Comparison of ENCODE assay signal across 29 cellular contexts in genomic region chr19:18830488-18830887, GRCh38. TPM values are rescaled to one million over a fixed set of nuclear protein-coding genes. Genes with fewer than 3 reads are reported as not detected.
DNase-seq lines count a peak whose midpoint lies in the region; TF ChIP-seq lines count a peak whose summit lies in the region.
"Had no signal": no experiment of that assay in that cellular context is flagged by ENCODE, and none has a peak within 500 bp of the region (broad histone marks: within the 10 kb centered on the region; RNA-seq: fewer than 3 reads in every experiment).

No MANE protein-coding gene starts in this region.

- POLR2A ChIA-PET in activated CD4-positive, alpha-beta memory T cell treated with anti-CD3 and anti-CD28 coated beads, Interleukin-2, amount 10 ng/mL, durations not matched to agents 7 days and 5 days (lab: Charles Lee) = interaction anchor here (1.5 to 2.9 kb wide), 3 partner anchors 12 to 185 kb away, joined by 4 to 44 read pairs (median 4); partner anchors contain the start of genes COPE and DDX49
- POLR2A ChIA-PET in activated CD4-positive, alpha-beta memory T cell treated with anti-CD3 and anti-CD28 coated beads for 36 hours (lab: Charles Lee) = interaction anchor here (3.5 kb wide), 1 partner anchor 15 kb away, joined by 53 read pairs; no protein-coding TSS in a partner anchor
- POLR2A ChIA-PET in CD4-positive, alpha-beta memory T cell (lab: Charles Lee; ENCODE audit: partially characterized antibody) = interaction anchor here (1.8 to 2.8 kb wide), 2 partner anchors 131 to 390 kb away, joined by 7 to 8 read pairs; no protein-coding TSS in a partner anchor

- no peaks in the 10 kb centered on the region for H3K9me3 ChIP-seq in CD4-positive, alpha-beta memory T cell (ENCODE audit: control insufficient read depth in 1 of 2, low read length in 2 of 2)
- H3K9me3 ChIP-seq: lower lobe of right lung, thyroid gland had no signal

- H3K27ac Mint-ChIP-seq in activated CD4-positive, alpha-beta memory T cell treated with anti-CD3 and anti-CD28 coated beads, Interleukin-2, amount 10 ng/mL, durations not matched to agents 7 days and 5 days = no peak overlapping the region
- no peak overlapping the region for H3K27ac Mint-ChIP-seq in activated CD4-positive, alpha-beta memory T cell treated with anti-CD3 and anti-CD28 coated beads for 36 hours
- peak overlapping the region in 2 of 7 donors; percentile 17 to 68 for H3K27ac Mint-ChIP-seq in CD4-positive, alpha-beta memory T cell
- no peak overlapping the region for H3K27ac Mint-ChIP-seq in activated T-helper 1 cell treated with anti-CD3 and anti-CD28 coated beads, Interleukin-12 subunit alpha, Interleukin-12 subunit beta, Interleukin-2, Interleukin-4 antibody, amounts not matched to agents 30 ng/mL and 10 ng/mL and 1 ng/mL, durations not matched to agents 14 hours and 24 hours and 36 hours
- no peak overlapping the region for H3K27ac Mint-ChIP-seq in nephron

- H3K36me3 Mint-ChIP-seq in activated CD4-positive, alpha-beta memory T cell treated with anti-CD3 and anti-CD28 coated beads, Interleukin-2, amount 10 ng/mL, durations not matched to agents 7 days and 5 days (ENCODE audit: low read depth) = peaks cover 29% of the 10 kb centered on the region
- peaks cover 20% of the 10 kb centered on the region for H3K36me3 Mint-ChIP-seq in activated CD4-positive, alpha-beta memory T cell treated with anti-CD3 and anti-CD28 coated beads for 36 hours
- H3K36me3 Mint-ChIP-seq in CD4-positive, alpha-beta memory T cell = peaks cover 21 to 24% of the 10 kb centered on the region in 2 donors
- H3K36me3 Mint-ChIP-seq in activated T-helper 1 cell treated with anti-CD3 and anti-CD28 coated beads, Interleukin-12 subunit alpha, Interleukin-12 subunit beta, Interleukin-2, Interleukin-4 antibody, amounts not matched to agents 30 ng/mL and 10 ng/mL and 1 ng/mL, durations not matched to agents 14 hours and 24 hours and 36 hours (ENCODE audit: low read depth) = peaks cover 27% of the 10 kb centered on the region
- peaks cover 19% of the 10 kb centered on the region for H3K36me3 Mint-ChIP-seq in nephron (ENCODE audit: low read depth)

- peak overlapping the region; percentile 17 for H3K4me3 Mint-ChIP-seq in activated CD4-positive, alpha-beta memory T cell treated with anti-CD3 and anti-CD28 coated beads, Interleukin-2, amount 10 ng/mL, durations not matched to agents 7 days and 5 days
- H3K4me3 Mint-ChIP-seq in activated CD4-positive, alpha-beta memory T cell treated with anti-CD3 and anti-CD28 coated beads for 36 hours = no peak overlapping the region
- H3K4me3 Mint-ChIP-seq in CD4-positive, alpha-beta memory T cell = peak overlapping the region in 7 of 8 donors; percentile 29 to 80 (median 64)
- H3K4me3 Mint-ChIP-seq in activated T-helper 1 cell treated with anti-CD3 and anti-CD28 coated beads, Interleukin-12 subunit alpha, Interleukin-12 subunit beta, Interleukin-2, Interleukin-4 antibody, amounts not matched to agents 30 ng/mL and 10 ng/mL and 1 ng/mL, durations not matched to agents 14 hours and 24 hours and 36 hours = peak overlapping the region; percentile 78
- H3K4me3 Mint-ChIP-seq in nephron = peak overlapping the region; percentile 65 to 77 (median 74)

- no peak for TF ChIP-seq CTCF in nephron (IDR thresholded peaks at IDR 0.05; ENCODE audit: unreplicated experiment in 3 of 3)

- no peaks in the 10 kb centered on the region for H3K9me3 Mint-ChIP-seq in activated CD4-positive, alpha-beta memory T cell treated with anti-CD3 and anti-CD28 coated beads, Interleukin-2, amount 10 ng/mL, durations not matched to agents 7 days and 5 days
- H3K9me3 Mint-ChIP-seq in activated CD4-positive, alpha-beta memory T cell treated with anti-CD3 and anti-CD28 coated beads for 36 hours = peaks cover 4% of the 10 kb centered on the region
- H3K9me3 Mint-ChIP-seq in CD4-positive, alpha-beta memory T cell = peaks cover 0 to 12% (median 4%) of the 10 kb centered on the region in 8 donors
- peaks cover 5% of the 10 kb centered on the region for H3K9me3 Mint-ChIP-seq in activated T-helper 1 cell treated with anti-CD3 and anti-CD28 coated beads, Interleukin-12 subunit alpha, Interleukin-12 subunit beta, Interleukin-2, Interleukin-4 antibody, amounts not matched to agents 30 ng/mL and 10 ng/mL and 1 ng/mL, durations not matched to agents 14 hours and 24 hours and 36 hours
- H3K9me3 Mint-ChIP-seq in nephron = peaks cover 9% of the 10 kb centered on the region

- DNase-seq in activated CD4-positive, alpha-beta memory T cell treated with anti-CD3 and anti-CD28 coated beads, Interleukin-2, amount 10 ng/mL, durations not matched to agents 7 days and 5 days = no peak
- DNase-seq in activated CD4-positive, alpha-beta memory T cell treated with anti-CD3 and anti-CD28 coated beads for 36 hours = no peak
- DNase-seq in CD4-positive, alpha-beta memory T cell = no peak
- DNase-seq in activated T-helper 1 cell treated with anti-CD3 and anti-CD28 coated beads, Interleukin-12 subunit alpha, Interleukin-12 subunit beta, Interleukin-2, Interleukin-4 antibody, amounts not matched to agents 30 ng/mL and 10 ng/mL and 1 ng/mL, durations not matched to agents 14 hours and 24 hours and 36 hours (ENCODE audit: low spot score) = no peak
- no peak for DNase-seq in superior temporal gyrus (ENCODE audit: extremely low spot score)
- DNase-seq in NCI-H2029 treated with DMSO at 0.1 percent for 48 hours (lab: John Stamatoyannopoulos, UW) = no peak
- DNase-seq in NCI-H146 treated with DMSO at 0.1 percent for 48 hours (lab: John Stamatoyannopoulos, UW; ENCODE audit: unreplicated experiment) = no peak
- DNase-seq: activated gamma-delta T cell treated with Interleukin-2 at 50 U/mL for 16 hours; amniotic stem cell; DMS79 treated with DMSO at 0.1 percent for 48 hours; effector CD4-positive, alpha-beta T cell; erythroblast; GF-D8; H7; IMR-90; lower lobe of right lung; NCI-H1092; NCI-H187 treated with DMSO at 0.1 percent for 48 hours; NCI-H526; NK-92 treated with Interleukin-12 subunit alpha and Interleukin-12 subunit beta, amount 100 ng/mL, for 24 hours; stimulated activated naive CD8-positive, alpha-beta T cell treated with anti-CD3 and anti-CD28 coated beads, Interleukin-15, amount 100 ng/mL, for 72 hours; T1000; thyroid gland; WERI-Rb-1 had no signal

- H3K4me3 ChIP-seq in CD4-positive, alpha-beta memory T cell (ENCODE audit: low read length in 2 of 2) = no peak overlapping the region

- no peaks in the 10 kb centered on the region for H3K27me3 ChIP-seq in CD4-positive, alpha-beta memory T cell (ENCODE audit: insufficient read depth, low read length)
- H3K27me3 ChIP-seq: heart left ventricle, thyroid gland had no signal

- intact Hi-C loops in activated CD4-positive, alpha-beta memory T cell treated with anti-CD3 and anti-CD28 coated beads for 36 hours (cut with micrococcal nuclease) = loop anchor here (5.0 kb wide), 4 partner anchors 87 to 243 kb away; partner anchors contain the start of genes COPE, CRTC1, DDX49 and KLHL26
- intact Hi-C loops in CD4-positive, alpha-beta memory T cell (cut with micrococcal nuclease) = no loop called here
- intact Hi-C loops in activated T-helper 1 cell treated with anti-CD3 and anti-CD28 coated beads, Interleukin-12 subunit alpha, Interleukin-12 subunit beta, Interleukin-2, Interleukin-4 antibody, amounts not matched to agents 30 ng/mL and 10 ng/mL and 1 ng/mL, durations not matched to agents 14 hours and 24 hours and 36 hours (cut with micrococcal nuclease) = loop anchor here (5.0 kb wide), 5 partner anchors 43 to 273 kb away; partner anchors contain the start of genes ARMC6, KXD1, REX1BD and SUGP2

- H3K27ac ChIP-seq in CD4-positive, alpha-beta memory T cell (ENCODE audit: low read depth, low read length) = no peak overlapping the region
- H3K27ac ChIP-seq: heart left ventricle, lower lobe of right lung, PC-9, thyroid gland, WERI-Rb-1 had no signal

- H3K4me1 ChIP-seq in CD4-positive, alpha-beta memory T cell (ENCODE audit: insufficient read depth, low read length) = peaks cover 25% of the 10 kb centered on the region

- H3K36me3 ChIP-seq in CD4-positive, alpha-beta memory T cell (ENCODE audit: insufficient read depth, low read length) = peaks cover 11% of the 10 kb centered on the region
- H3K36me3 ChIP-seq: thyroid gland had no signal

- H3K4me1 Mint-ChIP-seq in activated CD4-positive, alpha-beta memory T cell treated with anti-CD3 and anti-CD28 coated beads, Interleukin-2, amount 10 ng/mL, durations not matched to agents 7 days and 5 days = peaks cover 30% of the 10 kb centered on the region
- peaks cover 20% of the 10 kb centered on the region for H3K4me1 Mint-ChIP-seq in activated CD4-positive, alpha-beta memory T cell treated with anti-CD3 and anti-CD28 coated beads for 36 hours (ENCODE audit: low read depth)
- peaks cover 19 to 35% (median 25%) of the 10 kb centered on the region in 4 donors for H3K4me1 Mint-ChIP-seq in CD4-positive, alpha-beta memory T cell
- H3K4me1 Mint-ChIP-seq in activated T-helper 1 cell treated with anti-CD3 and anti-CD28 coated beads, Interleukin-12 subunit alpha, Interleukin-12 subunit beta, Interleukin-2, Interleukin-4 antibody, amounts not matched to agents 30 ng/mL and 10 ng/mL and 1 ng/mL, durations not matched to agents 14 hours and 24 hours and 36 hours (ENCODE audit: low read depth) = peaks cover 26% of the 10 kb centered on the region
- H3K4me1 Mint-ChIP-seq in nephron = peaks cover 25% of the 10 kb centered on the region

- H3K27me3 Mint-ChIP-seq in activated CD4-positive, alpha-beta memory T cell treated with anti-CD3 and anti-CD28 coated beads, Interleukin-2, amount 10 ng/mL, durations not matched to agents 7 days and 5 days = peaks cover 9% of the 10 kb centered on the region
- H3K27me3 Mint-ChIP-seq in activated CD4-positive, alpha-beta memory T cell treated with anti-CD3 and anti-CD28 coated beads for 36 hours = no peaks in the 10 kb centered on the region
- peaks cover 2 to 5% of the 10 kb centered on the region in 2 donors for H3K27me3 Mint-ChIP-seq in CD4-positive, alpha-beta memory T cell
- peaks cover 20% of the 10 kb centered on the region for H3K27me3 Mint-ChIP-seq in activated T-helper 1 cell treated with anti-CD3 and anti-CD28 coated beads, Interleukin-12 subunit alpha, Interleukin-12 subunit beta, Interleukin-2, Interleukin-4 antibody, amounts not matched to agents 30 ng/mL and 10 ng/mL and 1 ng/mL, durations not matched to agents 14 hours and 24 hours and 36 hours (ENCODE audit: insufficient read depth)
- peaks cover 5% of the 10 kb centered on the region for H3K27me3 Mint-ChIP-seq in nephron (ENCODE audit: low read depth)

- CTCF ChIA-PET in activated CD4-positive, alpha-beta memory T cell treated with anti-CD3 and anti-CD28 coated beads, Interleukin-2, amount 10 ng/mL, durations not matched to agents 7 days and 5 days (lab: Charles Lee) = interaction anchor here (0.8 to 1.6 kb wide), 3 partner anchors 16 to 35 kb away, joined by 3 to 4 read pairs (median 3); no protein-coding TSS in a partner anchor
- CTCF ChIA-PET in activated CD4-positive, alpha-beta memory T cell treated with anti-CD3 and anti-CD28 coated beads for 36 hours (lab: Charles Lee) = interaction anchor here (1.8 to 14.0 kb wide), 3 partner anchors 15 to 242 kb away, joined by 5 to 135 read pairs (median 5); partner anchors contain the start of gene REX1BD
- CTCF ChIA-PET in CD4-positive, alpha-beta memory T cell (lab: Charles Lee; ENCODE audit: partially characterized antibody) = interaction anchor here (0.8 to 2.2 kb wide), 3 partner anchors 17 to 242 kb away, joined by 3 to 11 read pairs (median 8); partner anchors contain the start of gene REX1BD

RNA-seq across cellular contexts. Expression of gene UPF1, which starts 1.3 kb away (rescaled TPM):
- 10 to 100 TPM; 74.4 to 74.6 TPM for total RNA-seq in activated CD4-positive, alpha-beta memory T cell treated with anti-CD3 and anti-CD28 coated beads, Interleukin-2, amount 10 ng/mL, durations not matched to agents 7 days and 5 days
- 10 to 100 TPM; 71.7 to 77.2 TPM for total RNA-seq in activated CD4-positive, alpha-beta memory T cell treated with anti-CD3 and anti-CD28 coated beads for 36 hours
- total RNA-seq in CD4-positive, alpha-beta memory T cell = 100 to 1,000 TPM; 127 to 130 TPM
- 10 to 100 TPM in 1 of 2 donors, 1 to 10 TPM in 1; 2.6 to 21.9 TPM for polyA plus RNA-seq in CD4-positive, alpha-beta memory T cell
- 102 and 113 TPM in 2 replicates for total RNA-seq in activated T-helper 1 cell treated with anti-CD3 and anti-CD28 coated beads, Interleukin-12 subunit alpha, Interleukin-12 subunit beta, Interleukin-2, Interleukin-4 antibody, amounts not matched to agents 30 ng/mL and 10 ng/mL and 1 ng/mL, durations not matched to agents 14 hours and 24 hours and 36 hours

RNA-seq across cellular contexts. Expression of gene COMP, which starts 39.4 kb away (rescaled TPM):
- total RNA-seq in activated CD4-positive, alpha-beta memory T cell treated with anti-CD3 and anti-CD28 coated beads, Interleukin-2, amount 10 ng/mL, durations not matched to agents 7 days and 5 days = not detected
- not detected for total RNA-seq in activated CD4-positive, alpha-beta memory T cell treated with anti-CD3 and anti-CD28 coated beads for 36 hours
- total RNA-seq in CD4-positive, alpha-beta memory T cell = not detected
- polyA plus RNA-seq in CD4-positive, alpha-beta memory T cell = not detected
- total RNA-seq in activated T-helper 1 cell treated with anti-CD3 and anti-CD28 coated beads, Interleukin-12 subunit alpha, Interleukin-12 subunit beta, Interleukin-2, Interleukin-4 antibody, amounts not matched to agents 30 ng/mL and 10 ng/mL and 1 ng/mL, durations not matched to agents 14 hours and 24 hours and 36 hours = not detected in 2 replicates
- total RNA-seq: H7, PC-9, Right ventricle myocardium inferior had no signal
- polyA plus RNA-seq: A549 had no signal
